Comparison of ENCODE assay signal across 1 cellular context in the genomic region with DNA sequence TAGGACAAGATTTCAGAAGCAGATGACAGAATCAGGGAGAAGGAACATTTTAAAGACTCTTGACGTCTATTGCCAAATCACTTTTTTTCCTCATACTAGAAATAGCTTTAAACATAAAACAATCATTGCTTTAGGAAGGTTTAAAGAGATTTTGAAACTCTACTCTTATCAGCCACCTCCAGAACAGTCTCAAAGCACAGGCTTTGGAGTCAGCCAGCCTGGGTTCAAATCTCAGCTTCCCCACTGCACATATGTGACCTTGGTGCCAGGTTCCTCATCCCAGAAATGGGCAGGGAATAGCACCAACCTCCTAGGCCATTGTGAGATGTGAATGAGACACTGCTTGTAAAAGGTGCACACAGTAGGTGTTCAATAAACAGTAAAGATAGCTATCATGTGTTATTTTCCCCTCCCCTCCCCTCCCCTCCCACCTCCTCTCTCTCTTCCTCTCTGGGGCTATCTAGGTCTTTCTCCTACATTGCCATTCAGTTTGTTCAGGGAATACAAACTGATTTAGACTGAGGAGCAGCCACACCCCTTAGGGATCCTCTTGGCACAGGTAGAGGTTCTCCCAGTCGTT.
TF ChIP-seq lines count a peak whose summit lies in the region.

No MANE protein-coding gene starts in this region.

TF ChIP-seq in IMR-90, 13 proteins besides CTCF, POLR2A, EP300 and RAD21:
- TF ChIP-seq CHD1 (IDR thresholded peaks at IDR 0.05; ENCODE audit: low read depth, low read length) = no peak
- no peak for TF ChIP-seq MAZ (IDR thresholded peaks at IDR 0.05; ENCODE audit: borderline replicate concordance, low read depth, low read length)
- TF ChIP-seq RFX5 (IDR thresholded peaks at IDR 0.05; ENCODE audit: low read depth, low read length) = no peak
- TF ChIP-seq MAFK (IDR thresholded peaks at IDR 0.05; ENCODE audit: low read depth, low read length) = no peak
- TF ChIP-seq BHLHE40 (IDR thresholded peaks at IDR 0.05; ENCODE audit: low read depth, low read length) = no peak
- TF ChIP-seq ELK1 (IDR thresholded peaks at IDR 0.05; ENCODE audit: borderline replicate concordance, low read depth, low read length) = no peak
- TF ChIP-seq USF2 (IDR thresholded peaks at IDR 0.05; ENCODE audit: low read depth, low read length) = no peak
TF ChIP-seq in IMR-90: peak in this region for 0.
